29 cellular contexts compared by ENCODE assay signal in the genomic region with DNA sequence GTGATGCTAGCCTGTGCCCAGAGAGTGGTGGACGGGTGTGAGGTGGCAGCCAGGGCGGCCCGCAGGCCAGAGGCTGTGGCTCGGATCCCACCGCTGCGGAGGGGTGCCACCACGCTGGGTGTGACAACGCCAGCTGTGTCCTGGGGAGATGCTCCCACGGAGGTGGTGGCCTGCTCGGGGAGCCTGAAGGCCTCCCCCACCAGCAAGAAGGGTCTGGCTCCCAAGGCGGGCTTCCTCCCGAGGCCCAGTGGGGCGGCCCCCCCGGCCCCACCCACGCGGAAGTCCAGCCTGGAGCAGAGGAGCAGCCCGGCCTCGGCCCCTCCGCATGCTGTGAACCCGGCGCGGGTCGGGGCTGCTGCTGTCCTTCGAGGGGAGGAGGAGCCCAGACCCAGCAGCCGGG. TPM values are rescaled to one million over a fixed set of nuclear protein-coding genes. Genes with fewer than 3 reads are reported as not detected.
DNase-seq lines count a peak whose midpoint lies in the region.
"Had no signal": no experiment of that assay in that cellular context is flagged by ENCODE, and none has a peak within 500 bp of the region (broad histone marks: within the 10 kb centered on the region; RNA-seq: fewer than 3 reads in every experiment).

No MANE protein-coding gene starts in this region.

- no peak overlapping the region for H3K4me3 ChIP-seq in neuronal stem cell (ENCODE audit: low read length in 2 of 2)
- H3K4me3 ChIP-seq: A549; BLaER1; BLaER1 treated with 17β-estradiol and CSF1 and Interleukin-3, amounts not matched to agents 10 nM and 100 nM had no signal

- H2AFZ ChIP-seq in neuronal stem cell (ENCODE audit: low read length) = no peak overlapping the region

- H4K8ac ChIP-seq in neuronal stem cell (ENCODE audit: low read depth, low read length) = no peak overlapping the region

- peak overlapping the region; percentile 43 for H3K23ac ChIP-seq in neuronal stem cell (ENCODE audit: low read depth, low read length, poor library complexity)

- H3K79me1 ChIP-seq in neuronal stem cell (ENCODE audit: low read depth, low read length) = peaks cover 2% of the 10 kb centered on the region

- no peak overlapping the region for H2BK5ac ChIP-seq in neuronal stem cell (ENCODE audit: low read length)

- H3K4ac ChIP-seq in neuronal stem cell (ENCODE audit: low read length) = no peak overlapping the region

- no peaks in the 10 kb centered on the region for H3K27me3 ChIP-seq in neuronal stem cell (ENCODE audit: control insufficient read depth in 3 of 3, insufficient read depth in 3 of 3, low read depth in 1 of 3, low read length in 3 of 3)
- H3K27me3 ChIP-seq: BE2C; BLaER1; BLaER1 treated with 17β-estradiol and CSF1 and Interleukin-3, amounts not matched to agents 10 nM and 100 nM had no signal

- no peak overlapping the region for H3K14ac ChIP-seq in neuronal stem cell (ENCODE audit: low read length)

- H3K4me2 ChIP-seq in neuronal stem cell (ENCODE audit: insufficient read depth, low read length, poor library complexity, severe bottlenecking) = no peak overlapping the region
- H3K4me2 ChIP-seq: A549 had no signal

- H2BK15ac ChIP-seq in neuronal stem cell (ENCODE audit: low read length) = no peak overlapping the region

- no peak overlapping the region for H3K27ac ChIP-seq in neuronal stem cell (replicated peaks; ENCODE audit: low read length)
- H3K27ac ChIP-seq: 22Rv1; A549; BLaER1; BLaER1 treated with 17β-estradiol and CSF1 and Interleukin-3, amounts not matched to agents 10 nM and 100 nM; C4-2B had no signal

- no peak for DNase-seq in neuronal stem cell (ENCODE audit: low spot score)
- no peak for DNase-seq in glomerular visceral epithelial cell (ENCODE audit: extremely low spot score)
- DNase-seq: 8988T; ACHN; AML-193; BE2C; C1 segment of cervical spinal cord; Caco-2; Calu3; CD4-positive, alpha-beta memory T cell; CD4-positive, alpha-beta T cell; CD4-positive, CD25-positive, alpha-beta regulatory T cell; CD8-positive, alpha-beta memory T cell; CD8-positive, alpha-beta T cell; COR-L47; DMS 273 treated with DMSO at 0.1 percent for 48 hours; DMS153; DMS53; DMS79; DMS79 treated with DMSO at 0.1 percent for 48 hours; DND-41; EL had no signal

- no peak overlapping the region for H2AK5ac ChIP-seq in neuronal stem cell (ENCODE audit: low read depth, low read length)

- WGBS in neuronal stem cell (ENCODE audit: extremely low coverage in 2 of 2, insufficient read length in 2 of 2, insufficient replicate concordance in 1 of 2), 2 donors = no CpG with 5 or more reads among the region's 25 CpGs

- peaks cover 9 to 24% of the 10 kb centered on the region in 2 donors for H3K36me3 ChIP-seq in neuronal stem cell (replicated peaks in 1 of 2; ENCODE audit: control insufficient read depth in 2 of 2, insufficient read depth in 2 of 2, low read length in 2 of 2)

- no peak overlapping the region for H3K9ac ChIP-seq in neuronal stem cell (ENCODE audit: low read depth, low read length, poor library complexity)
- H3K9ac ChIP-seq: BLaER1; BLaER1 treated with 17β-estradiol and CSF1 and Interleukin-3, amounts not matched to agents 10 nM and 100 nM had no signal

- H4K91ac ChIP-seq in neuronal stem cell (ENCODE audit: low read depth, low read length, poor library complexity) = no peak overlapping the region

- no peaks in the 10 kb centered on the region for H3K9me3 ChIP-seq in neuronal stem cell (replicated peaks in 1 of 2; ENCODE audit: control insufficient read depth in 2 of 2, insufficient read depth in 1 of 2, low read depth in 1 of 2, low read length in 2 of 2)
- H3K9me3 ChIP-seq: A549; BE2C; BLaER1; BLaER1 treated with 17β-estradiol and CSF1 and Interleukin-3, amounts not matched to agents 10 nM and 100 nM; Caco-2 had no signal

- no peak overlapping the region for H3K18ac ChIP-seq in neuronal stem cell (ENCODE audit: low read length)

- no peak overlapping the region for H2BK12ac ChIP-seq in neuronal stem cell (ENCODE audit: low read length)

- H2BK120ac ChIP-seq in neuronal stem cell (ENCODE audit: low read depth, low read length) = no peak overlapping the region

- peaks cover 3 to 5% of the 10 kb centered on the region in 2 donors for H3K4me1 ChIP-seq in neuronal stem cell (ENCODE audit: control insufficient read depth in 2 of 2, insufficient read depth in 1 of 2, low read depth in 1 of 2, low read length in 2 of 2)
- H3K4me1 ChIP-seq: A549 had no signal

RNA-seq across cellular contexts. Expression of a gene that starts 38.2 kb away (rescaled TPM):
- polyA plus RNA-seq in neuronal stem cell (2013, experiment 1 of 2) = 14.6 TPM
- 14.0 TPM for polyA plus RNA-seq in neuronal stem cell (2013, experiment 2 of 2)
- polyA plus RNA-seq: AG04450; CD14-positive monocyte; CD4-positive, CD25-positive, alpha-beta regulatory T cell; CD8-positive, alpha-beta memory T cell had no signal
